ENCODE assay signal across 28 cellular contexts in genomic region chr3:10455515-10455914, GRCh38. TPM values are rescaled to one million over a fixed set of nuclear protein-coding genes. Genes with fewer than 3 reads are reported as not detected.
"Had no signal": no experiment of that assay in that cellular context is flagged by ENCODE, and none has a peak within 500 bp of the region (broad histone marks: within the 10 kb centered on the region; RNA-seq: fewer than 3 reads in every experiment).

No MANE protein-coding gene starts in this region.

- H3K9ac ChIP-seq: neural progenitor cell, parathyroid adenoma had no signal

- H3K27me3 ChIP-seq: ovary, testis, transverse colon, uterus had no signal

- H3K27ac ChIP-seq: neural progenitor cell, ovary, parathyroid adenoma, psoas muscle, skin epidermis, spleen, suprapubic skin, testis, tibial artery, transverse colon, upper lobe of right lung, uterus had no signal

- H3K79me2 ChIP-seq: parathyroid adenoma had no signal

- H3K4me3 ChIP-seq: neural progenitor cell, ovary, psoas muscle, skin epidermis, smooth muscle cell, spleen, suprapubic skin, testis, tibial artery, transverse colon, upper lobe of right lung, uterus had no signal

- ATAC-seq: natural killer cell; psoas muscle; right cardiac atrium; sciatic nerve; stimulated activated memory B cell treated with anti-CD40 and anti-IgM and Interleukin-4, amounts not matched to agents 10 μg/mL and 1 μg/mL and 100 μg/mL, for 72 hours; stimulated activated naive CD8-positive, alpha-beta T cell treated with anti-CD3 and anti-CD28 coated beads, Interleukin-15, amount 100 ng/mL, for 72 hours; stimulated activated naive CD8-positive, alpha-beta T cell treated with anti-CD3 and anti-CD28 coated beads, Interleukin-15, Interleukin-2, amounts not matched to agents 100 U/mL and 50 U/mL, for 24 hours; upper lobe of right lung had no signal

- DNase-seq: natural killer cell; occipital lobe; ovary; psoas muscle; right cardiac atrium; spleen; stimulated activated CD4-positive, alpha-beta T cell treated with anti-CD3 and anti-CD28 coated beads, Interleukin-12 subunit alpha, Interleukin-12 subunit beta, amount 100 ng/mL, for 4 hours; stimulated activated CD4-positive, alpha-beta T cell treated with anti-CD3 and anti-CD28 coated beads, Interleukin-1b, Interleukin-23, amount 100 ng/mL, for 48 hours; stimulated activated CD4-positive, alpha-beta T cell treated with anti-CD3 and anti-CD28 coated beads, Interleukin-4, amount 100 ng/mL, for 1 hour; stimulated activated CD4-positive, alpha-beta T cell treated with anti-CD3 and anti-CD28 coated beads, Interleukin-4, amount 100 ng/mL, for 4 hours; stimulated activated CD8-positive, alpha-beta memory T cell treated with anti-CD3 and anti-CD28 coated beads, Interleukin-4, amount 100 ng/mL, for 48 hours; stimulated activated naive CD4-positive, alpha-beta T cell; stimulated activated naive CD8-positive, alpha-beta T cell treated with anti-CD3 and anti-CD28 coated beads, Interleukin-15, amount 100 ng/mL, for 72 hours; stimulated activated naive CD8-positive, alpha-beta T cell treated with anti-CD3 and anti-CD28 coated beads, Interleukin-15, Interleukin-2, amounts not matched to agents 100 U/mL and 50 U/mL, for 24 hours; substantia nigra; testis; tibial artery; transverse colon; upper lobe of right lung; uterus had no signal

- H3K9me3 ChIP-seq: ovary, psoas muscle, spleen, suprapubic skin, testis, tibial artery, transverse colon, upper lobe of right lung, uterus had no signal

- H3K36me3 ChIP-seq: neural progenitor cell, ovary, spleen, suprapubic skin, tibial artery, transverse colon, upper lobe of right lung, uterus had no signal

- H3K4me1 ChIP-seq: neural progenitor cell, parathyroid adenoma, suprapubic skin, testis, tibial artery, transverse colon, upper lobe of right lung, uterus had no signal

- H3K4me2 ChIP-seq: neural progenitor cell, smooth muscle cell had no signal

- H2AFZ ChIP-seq: neural progenitor cell, parathyroid adenoma had no signal

RNA-seq across cellular contexts. Expression of gene ATP2B2, which starts 49.9 kb away (rescaled TPM):
- total RNA-seq: natural killer cell, osteoblast, smooth muscle cell, transverse colon had no signal
- polyA plus RNA-seq: smooth muscle cell had no signal
